In genomic region chr18:45110577-45111506, GRCh38 we compare ENCODE assay signal across 17 cellular contexts.
DNase-seq lines count a peak whose midpoint lies in the region; ATAC-seq, FAIRE-seq and TF ChIP-seq lines count a peak whose summit lies in the region.
"Had no signal": no experiment of that assay in that cellular context is flagged by ENCODE, and none has a peak within 500 bp of the region (broad histone marks: within the 10 kb centered on the region; RNA-seq: fewer than 3 reads in every experiment).

No MANE protein-coding gene starts in this region.

- TF ChIP-seq CTCF in Loucy (conservative IDR thresholded peaks at IDR 0.05; ENCODE audit: low read length) (no peak), bronchial epithelial cell (IDR thresholded peaks at IDR 0.05; ENCODE audit: insufficient read depth, low read length, severe bottlenecking) (no peak), left lung (IDR thresholded peaks at IDR 0.05) (no peak), suprapubic skin (IDR thresholded peaks at IDR 0.05) (no peak)

- FAIRE-seq in bronchial epithelial cell (lab: Jason Lieb, UNC): no peak
- FAIRE-seq: islet of Langerhans had no signal

- peak overlapping the region; percentile 0; the same call in 1 of the 2 replicates for H2AFZ ChIP-seq in Loucy (ENCODE audit: low read length)

- peak; percentile 25 for ATAC-seq in left lung
- no peak for ATAC-seq in HG02571 (IDR thresholded peaks at IDR 0.05; ENCODE audit: unreplicated experiment)

- H3K4me2 ChIP-seq in Loucy (ENCODE audit: low read depth, low read length, poor library complexity, severe bottlenecking): no peak overlapping the region

- H3K36me3 ChIP-seq in Loucy (ENCODE audit: insufficient read depth, low read length) (no peaks in the 10 kb centered on the region), bronchial epithelial cell (ENCODE audit: control insufficient read depth, insufficient read depth, low read length) (no peaks in the 10 kb centered on the region), left lung (no peaks in the 10 kb centered on the region), suprapubic skin (no peaks in the 10 kb centered on the region)
- no peaks in the 10 kb centered on the region for H3K36me3 ChIP-seq in effector memory CD4-positive, alpha-beta T cell (ENCODE audit: control insufficient read depth, insufficient read depth, low read length)
- H3K36me3 ChIP-seq: upper lobe of left lung had no signal

- H3K4me3 ChIP-seq in Loucy (ENCODE audit: low read length, poor library complexity, severe bottlenecking): no peak overlapping the region
- H3K4me3 ChIP-seq in bronchial epithelial cell (ENCODE audit: low read depth, low read length): no peak overlapping the region
- H3K4me3 ChIP-seq in left lung: no peak overlapping the region
- H3K4me3 ChIP-seq in suprapubic skin: no peak overlapping the region
- no peak overlapping the region for H3K4me3 ChIP-seq in effector memory CD4-positive, alpha-beta T cell (ENCODE audit: insufficient read depth, low read depth, low read length, poor library complexity, severe bottlenecking)
- H3K4me3 ChIP-seq: upper lobe of left lung had no signal

- H3K27ac ChIP-seq in left lung: no peak overlapping the region
- H3K27ac ChIP-seq in suprapubic skin: peak overlapping the region; percentile 71
- H3K27ac ChIP-seq in effector memory CD4-positive, alpha-beta T cell (ENCODE audit: insufficient read depth, low read length, poor library complexity, severe bottlenecking): no peak overlapping the region
- H3K27ac ChIP-seq: C4-2B, upper lobe of left lung had no signal

- 65% methylated on average over 7 of the region's 7 CpGs for WGBS in suprapubic skin

- DNase-seq in bronchial epithelial cell (ENCODE audit: low read depth) (peak; percentile 11), left lung (peak; percentile 36 to 57), suprapubic skin (ENCODE audit: low spot score in 2 of 2) (peak in 1 of 2 donors; percentile 77), H4 (ENCODE audit: low spot score) (no peak), amygdala (lab: John Stamatoyannopoulos, UW) (no peak)
- no peak for DNase-seq in effector memory CD4-positive, alpha-beta T cell
- DNase-seq: activated B cell treated with CpG ODN at 0.5 μM for 24 hours; effector CD4-positive, alpha-beta T cell; MV-4-11; NCI-H226; stimulated activated CD4-positive, alpha-beta T cell treated with anti-CD3 and anti-CD28 coated beads, Interleukin-1b, Interleukin-23, amount 100 ng/mL, for 48 hours; T-helper 1 cell; upper lobe of left lung had no signal

- TF ChIP-seq EP300 in suprapubic skin (IDR thresholded peaks at IDR 0.05): no peak

- H3K27me3 ChIP-seq in Loucy (ENCODE audit: insufficient read depth, low read length, poor library complexity, severe bottlenecking): no peaks in the 10 kb centered on the region
- no peaks in the 10 kb centered on the region for H3K27me3 ChIP-seq in bronchial epithelial cell (ENCODE audit: control insufficient read depth, insufficient read depth, low read length)
- no peaks in the 10 kb centered on the region for H3K27me3 ChIP-seq in left lung
- H3K27me3 ChIP-seq in suprapubic skin: no peaks in the 10 kb centered on the region
- H3K27me3 ChIP-seq in effector memory CD4-positive, alpha-beta T cell (replicated peaks; ENCODE audit: control insufficient read depth, insufficient read depth, low read length, poor library complexity, severe bottlenecking): no peaks in the 10 kb centered on the region
- H3K27me3 ChIP-seq: upper lobe of left lung had no signal

- peaks cover 56% of the 10 kb centered on the region for H3K4me1 ChIP-seq in Loucy (ENCODE audit: insufficient read depth, low read length, poor library complexity, severe bottlenecking)
- peaks cover 7 to 9% of the 10 kb centered on the region in 2 donors for H3K4me1 ChIP-seq in left lung
- peaks cover 12% of the 10 kb centered on the region for H3K4me1 ChIP-seq in suprapubic skin
- H3K4me1 ChIP-seq in effector memory CD4-positive, alpha-beta T cell (ENCODE audit: control insufficient read depth, insufficient read depth, low read length, poor library complexity, severe bottlenecking): no peaks in the 10 kb centered on the region

- H3K9me3 ChIP-seq in Loucy (ENCODE audit: insufficient read depth, low read depth, low read length) (peaks cover 11% of the 10 kb centered on the region; the same call in 1 of the 2 replicates), left lung (no peaks in the 10 kb centered on the region), suprapubic skin (no peaks in the 10 kb centered on the region)
- H3K9me3 ChIP-seq in effector memory CD4-positive, alpha-beta T cell (ENCODE audit: control insufficient read depth, low read length): no peaks in the 10 kb centered on the region
- H3K9me3 ChIP-seq: upper lobe of left lung had no signal

- H4K20me1 ChIP-seq in Loucy (ENCODE audit: insufficient read depth, low read length, poor library complexity, severe bottlenecking): no peaks in the 10 kb centered on the region

- intact Hi-C loops in left lung (cut with DNase I): no loop called here

- no peaks in the 10 kb centered on the region for H3K9me2 ChIP-seq in Loucy (replicated peaks; ENCODE audit: low read depth, low read length)

- TF ChIP-seq POLR2A in suprapubic skin (IDR thresholded peaks at IDR 0.05): no peak

- H3F3A ChIP-seq in Loucy (ENCODE audit: low read depth): peaks cover 14% of the 10 kb centered on the region

- H3K9ac ChIP-seq in Loucy (ENCODE audit: low read depth, low read length, poor library complexity, severe bottlenecking): no peak overlapping the region

- H3K79me2 ChIP-seq in Loucy (ENCODE audit: insufficient read depth, low read length): no peaks in the 10 kb centered on the region

Comparison
In these comparisons a context has a peak if more than half of its experiments do, and no peak if none do; other contexts are left out.
1. DNase-seq: peak in bronchial epithelial cell (single experiment) and left lung (2 of 2); none in effector memory CD4-positive, alpha-beta T cell (0 of 3), H4 (single experiment) and amygdala (0 of 56).